Comparison of ENCODE assay signal across 2 cellular contexts in genomic region chrX:118726887-118727685, GRCh38.
TF ChIP-seq lines count a peak whose summit lies in the region.

Gene IL13RA1 (plus strand): TSS chrX:118727606. CDS start chrX:118727639, 33 bp downstream.

TF ChIP-seq in Ishikawa, 13 proteins besides CTCF, POLR2A, EP300 and RAD21 (continued from another document):
- no peak for TF ChIP-seq NFIC (IDR thresholded peaks at IDR 0.05)
- no peak for TF ChIP-seq CEBPB (IDR thresholded peaks at IDR 0.05)
- 0 out of 2 replicates have a peak, but pooled peaks have one; percentile 42 for TF ChIP-seq TCF12 (IDR thresholded peaks at IDR 0.05; ENCODE audit: low read depth)
- TF ChIP-seq ZBTB7A (IDR thresholded peaks at IDR 0.05; ENCODE audit: low read depth), result no peak
- no peak for TF ChIP-seq YY1 (IDR thresholded peaks at IDR 0.05; ENCODE audit: low read depth)
- TF ChIP-seq TAF1 (IDR thresholded peaks at IDR 0.05; ENCODE audit: low read depth), result peak; percentile 13; the same call in 1 of the 2 replicates
- TF ChIP-seq TEAD4 (IDR thresholded peaks at IDR 0.05), result no peak
- TF ChIP-seq REST (IDR thresholded peaks at IDR 0.05; ENCODE audit: low read depth), result no peak
- TF ChIP-seq CREB1 (IDR thresholded peaks at IDR 0.05; ENCODE audit: low read depth), result no peak
- 0 out of 2 replicates have a peak, but pooled peaks have one; percentile 8 for TF ChIP-seq EGR1 (IDR thresholded peaks at IDR 0.05)

TF ChIP-seq in K562, 482 proteins besides CTCF, POLR2A, EP300 and RAD21 (continued from another document and continues in another):
- peak in 1 of 2 experiments; percentile 53; a peak in 1 of 4 replicates for TF ChIP-seq MNT (conservative IDR thresholded peaks at IDR 0.05)
- no peak for TF ChIP-seq DACH1 (IDR thresholded peaks at IDR 0.05; ENCODE audit: partially characterized antibody)
- peak; percentile 71 for TF ChIP-seq RBFOX2 (IDR thresholded peaks at IDR 0.05; ENCODE audit: low read depth, low read length)
- TF ChIP-seq TRIM24 (IDR thresholded peaks at IDR 0.05), result no peak
- no peak for TF ChIP-seq RNF219 (CRISPR knock-in tag; IDR thresholded peaks at IDR 0.05)
- 0 out of 2 replicates have a peak, but pooled peaks have one; percentile 8 for TF ChIP-seq FOSL1 (tag; conservative IDR thresholded peaks at IDR 0.05)
- no peak for TF ChIP-seq NFE2L1 (tag; IDR thresholded peaks at IDR 0.05; ENCODE audit: borderline replicate concordance, low read depth)
- peak in 1 of 2 experiments; percentile 13; a peak in 1 of 4 replicates for TF ChIP-seq RCOR1 (IDR thresholded peaks at IDR 0.05; ENCODE audit: borderline replicate concordance in 1 of 2, low read depth in 2 of 2, low read length in 2 of 2)
- TF ChIP-seq NR1H2 (CRISPR knock-in tag; IDR thresholded peaks at IDR 0.05), result no peak
- peak; percentile 68; the same call in 1 of the 2 replicates for TF ChIP-seq ZNF592 (IDR thresholded peaks at IDR 0.05)
- TF ChIP-seq ZNF407 (IDR thresholded peaks at IDR 0.05; ENCODE audit: low read depth), result peak; percentile 74
- no peak for TF ChIP-seq ATF3 (IDR thresholded peaks at IDR 0.05)
- TF ChIP-seq ATF3 (CRISPR knock-in tag; conservative IDR thresholded peaks at IDR 0.05), result no peak
- TF ChIP-seq ZNF384 (IDR thresholded peaks at IDR 0.05; ENCODE audit: low read depth, low read length), result peak; percentile 86
- TF ChIP-seq DDX20 (tag; IDR thresholded peaks at IDR 0.05; ENCODE audit: low read depth), result no peak
- TF ChIP-seq ZNF830 (CRISPR knock-in tag; IDR thresholded peaks at IDR 0.05), result no peak
- peak; percentile 46 for TF ChIP-seq ATF7 (IDR thresholded peaks at IDR 0.05)
